ENCODE assay signal across 18 cellular contexts in the genomic region with DNA sequence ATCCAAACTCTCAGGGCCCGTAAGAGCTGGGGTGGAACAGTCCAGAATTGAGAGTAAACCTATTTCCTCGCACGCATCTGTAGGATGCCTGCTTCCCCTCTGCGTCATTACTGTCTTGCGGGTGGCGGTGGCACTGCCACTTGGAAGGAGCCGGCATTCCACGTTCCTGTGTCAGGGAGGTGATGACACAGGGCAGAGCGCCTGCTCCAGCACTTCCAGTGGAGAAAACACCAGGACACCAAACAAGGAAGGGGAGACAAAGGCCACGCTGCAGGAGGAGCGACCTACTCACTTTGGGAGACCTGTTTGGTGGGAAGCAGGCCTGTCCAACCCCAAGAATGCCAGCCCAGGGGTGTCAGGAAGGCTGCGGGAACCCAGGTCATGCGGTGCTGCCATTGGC.
"Had no signal": no experiment of that assay in that cellular context is flagged by ENCODE, and none has a peak within 500 bp of the region (broad histone marks: within the 10 kb centered on the region; RNA-seq: fewer than 3 reads in every experiment).

No MANE protein-coding gene starts in this region.

- H3K4me1 ChIP-seq: colonic mucosa, left lung, vagina had no signal

- H3K9me3 Mint-ChIP-seq: natural killer cell had no signal

- H3K4me3 Mint-ChIP-seq: natural killer cell had no signal

- H3K36me3 ChIP-seq: colonic mucosa, left lung, tibial nerve, vagina had no signal

- H3K4me2 ChIP-seq: hepatocyte had no signal

- H2AFZ ChIP-seq: hepatocyte had no signal

- H3K36me3 Mint-ChIP-seq: natural killer cell had no signal

- H3K9me3 ChIP-seq: colonic mucosa, left lung, mucosa of descending colon, tibial nerve, vagina had no signal

- ATAC-seq: activated CD4-positive, CD25-positive, alpha-beta regulatory T cell treated with anti-CD3 and anti-CD28 coated beads, Interleukin-2, amount 50 U/mL, for 24 hours; left lung; natural killer cell had no signal

- DNase-seq: activated CD4-positive, alpha-beta T cell treated with anti-CD3 and anti-CD28 coated beads, Interleukin-2, amount 50 U/mL, for 4 hours; activated CD8-positive, alpha-beta memory T cell treated with anti-CD3 and anti-CD28 coated beads, Interleukin-2, amount 50 U/mL, for 48 hours; activated naive CD4-positive, alpha-beta T cell treated with Interleukin-2 at 50 U/mL for 16 hours; caudate nucleus; natural killer cell; posterior cingulate gyrus; retina; stimulated activated CD4-positive, alpha-beta T cell treated with anti-CD3 and anti-CD28 coated beads, Interleukin-4, amount 100 ng/mL, for 1 hour; stimulated activated naive CD4-positive, alpha-beta T cell treated with Interleukin-2 at 50 U/mL for 16 hours; substantia nigra; T1000 had no signal

- H3K27me3 ChIP-seq: colonic mucosa, hepatocyte, left lung, tibial nerve, vagina had no signal

- H3K27ac ChIP-seq: hepatocyte, left lung, vagina had no signal

- H3K27ac Mint-ChIP-seq: natural killer cell had no signal

- H3K4me3 ChIP-seq: colonic mucosa, hepatocyte, left lung, mucosa of descending colon, tibial nerve, vagina had no signal
